ENCODE assay signal across 9 cellular contexts in genomic region chr1:2392686-2393085, GRCh38. TPM values are rescaled to one million over a fixed set of nuclear protein-coding genes. Genes with fewer than 3 reads are reported as not detected.
DNase-seq lines count a peak whose midpoint lies in the region; ATAC-seq and TF ChIP-seq lines count a peak whose summit lies in the region.
"Had no signal": no experiment of that assay in that cellular context is flagged by ENCODE, and none has a peak within 500 bp of the region (broad histone marks: within the 10 kb centered on the region; RNA-seq: fewer than 3 reads in every experiment).

No MANE protein-coding gene starts in this region.

- TF ChIP-seq CTCF in dorsolateral prefrontal cortex (IDR thresholded peaks at IDR 0.05 in 54 of 56, conservative IDR thresholded peaks at IDR 0.05 in 2 of 56; ENCODE audit: low read depth in 1 of 56, partially characterized antibody in 56 of 56): no peak
- TF ChIP-seq CTCF in neural cell (IDR thresholded peaks at IDR 0.05; ENCODE audit: poor library complexity, severe bottlenecking): no peak

- no peak for TF ChIP-seq RAD21 in neural cell (conservative IDR thresholded peaks at IDR 0.05)

- TF ChIP-seq EP300 in neural cell (conservative IDR thresholded peaks at IDR 0.05; ENCODE audit: poor library complexity, severe bottlenecking): no peak

- no peaks in the 10 kb centered on the region for H3K9me2 ChIP-seq in neural cell (ENCODE audit: insufficient read depth, low read length)

- ATAC-seq in HG03439 (IDR thresholded peaks at IDR 0.05; ENCODE audit: unreplicated experiment) (no peak), HG03520 (IDR thresholded peaks at IDR 0.05; ENCODE audit: unreplicated experiment) (no peak)

- H4K20me1 ChIP-seq in BLaER1 (peaks cover 63% of the 10 kb centered on the region), neural cell (ENCODE audit: insufficient read depth) (no peaks in the 10 kb centered on the region)

- peaks cover 54% of the 10 kb centered on the region for H3K4me1 ChIP-seq in BLaER1

- H3K36me3 ChIP-seq in BLaER1: peaks cover 49% of the 10 kb centered on the region
- peaks cover 56% of the 10 kb centered on the region for H3K36me3 ChIP-seq in MG63
- H3K36me3 ChIP-seq in neural cell (ENCODE audit: insufficient read depth, low read length): no peaks in the 10 kb centered on the region

- H3K4me2 ChIP-seq in BLaER1 (peak overlapping the region; percentile 98), neural cell (ENCODE audit: low read length) (peak overlapping the region; percentile 96)

- no peaks in the 10 kb centered on the region for H3F3A ChIP-seq in neural cell (ENCODE audit: insufficient read depth, low read length, poor library complexity, severe bottlenecking)

- peaks cover 34% of the 10 kb centered on the region for H3K79me2 ChIP-seq in neural cell (replicated peaks; ENCODE audit: insufficient read depth, low read length)

- intact Hi-C loops in dorsolateral prefrontal cortex (cut with DNase I): loop anchor here in 1 of 2 donors (2.0 to 5.0 kb wide), 2 partner anchors 16 to 135 kb away; partner anchors contain the start of gene PANK4

- H3K9ac ChIP-seq in BLaER1 (peak overlapping the region; percentile 87), neural cell (ENCODE audit: low read length) (peak overlapping the region; percentile 76)

- no peak overlapping the region for H2AFZ ChIP-seq in neural cell (ENCODE audit: low read depth, low read length)

- no peaks in the 10 kb centered on the region for H3K27me3 ChIP-seq in BLaER1
- H3K27me3 ChIP-seq in MG63: no peaks in the 10 kb centered on the region
- H3K27me3 ChIP-seq in dorsolateral prefrontal cortex: no peaks in the 10 kb centered on the region
- H3K27me3 ChIP-seq in neural cell (ENCODE audit: insufficient read depth, low read depth, low read length): no peaks in the 10 kb centered on the region

- H3K27ac ChIP-seq in BLaER1 (peak overlapping the region; percentile 88), dorsolateral prefrontal cortex (peak overlapping the region in 4 of 59 donors; percentile 14 to 86 (median 66)), neural cell (ENCODE audit: low read length) (no peak overlapping the region)

- DNase-seq in MG63 (no peak), dorsolateral prefrontal cortex (no peak), A172 (ENCODE audit: low spot score) (no peak), GDM1 (lab: John Stamatoyannopoulos, UW) (no peak)
- DNase-seq: NCI-H1092 treated with DMSO at 0.1 percent for 48 hours had no signal

- H3K9me3 ChIP-seq in BLaER1 (no peaks in the 10 kb centered on the region), MG63 (no peaks in the 10 kb centered on the region), neural cell (ENCODE audit: low read length) (no peaks in the 10 kb centered on the region)

- H3K4me3 ChIP-seq in BLaER1 (peak overlapping the region; percentile 88), MG63 (peak overlapping the region; percentile 97), dorsolateral prefrontal cortex (peak overlapping the region; percentile 49 to 100 (median 91)), neural cell (ENCODE audit: low read length) (peak overlapping the region; percentile 92)

TF ChIP-seq in neural cell, 6 proteins besides CTCF, POLR2A, EP300 and RAD21:
- no peak for TF ChIP-seq SMC3 (conservative IDR thresholded peaks at IDR 0.05; ENCODE audit: poor library complexity)
- no peak for TF ChIP-seq POLR2AphosphoS5 (IDR thresholded peaks at IDR 0.05)
- no peak for TF ChIP-seq TAF1 (IDR thresholded peaks at IDR 0.05; ENCODE audit: low read depth)
- no peak for TF ChIP-seq EZH2 (IDR thresholded peaks at IDR 0.05; ENCODE audit: borderline replicate concordance, insufficient read depth, low read length, poor library complexity, severe bottlenecking)
- TF ChIP-seq REST (IDR thresholded peaks at IDR 0.05; ENCODE audit: borderline replicate concordance): no peak
- TF ChIP-seq MXI1 (conservative IDR thresholded peaks at IDR 0.05; ENCODE audit: poor library complexity, severe bottlenecking): no peak

RNA-seq across cellular contexts. Expression of gene RER1, which starts 1.0 kb away (rescaled TPM):
- 36.7 and 60.4 TPM in 2 replicates for total RNA-seq in MG63 (2014; rRNA removed; shearing (Covaris generic); ENCODE audit: low replicate concordance)
- total RNA-seq in dorsolateral prefrontal cortex: 100 to 1,000 TPM in 3 of 120 experiments, 10 to 100 TPM in 117; 62.7 to 113 (median 81.7) TPM
- 58.5 and 58.7 TPM in 2 replicates for polyA plus RNA-seq in neural cell
- polyA minus RNA-seq in neural cell: 50.6 and 51.2 TPM in 2 replicates
- total RNA-seq in A172 (2014; rRNA removed; shearing (Covaris generic)): 57.3 and 62.5 TPM in 2 replicates

RNA-seq across cellular contexts. Expression of gene MORN1, which starts 1.3 kb away (rescaled TPM):
- total RNA-seq in MG63 (2014; rRNA removed; shearing (Covaris generic); ENCODE audit: low replicate concordance): 10.3 and 20.5 TPM in 2 replicates
- 10 to 100 TPM; 14.0 to 39.6 (median 25.8) TPM for total RNA-seq in dorsolateral prefrontal cortex
- polyA plus RNA-seq in neural cell: 8.2 and 10.9 TPM in 2 replicates
- polyA minus RNA-seq in neural cell: 17.6 and 19.2 TPM in 2 replicates
- total RNA-seq in A172 (2014; rRNA removed; shearing (Covaris generic)): 5.1 and 7.0 TPM in 2 replicates

RNA-seq across cellular contexts. Expression of gene PEX10, which starts 19.7 kb away (rescaled TPM):
- 39.7 and 44.5 TPM in 2 replicates for total RNA-seq in MG63 (2014; rRNA removed; shearing (Covaris generic); ENCODE audit: low replicate concordance)
- total RNA-seq in dorsolateral prefrontal cortex: 10 to 100 TPM; 15.4 to 34.4 (median 24.5) TPM
- polyA plus RNA-seq in neural cell: 29.4 and 30.1 TPM in 2 replicates
- 23.0 and 28.0 TPM in 2 replicates for polyA minus RNA-seq in neural cell
- 17.0 and 24.0 TPM in 2 replicates for total RNA-seq in A172 (2014; rRNA removed; shearing (Covaris generic))
